Comparison of ENCODE assay signal across 1 cellular context in the genomic region with DNA sequence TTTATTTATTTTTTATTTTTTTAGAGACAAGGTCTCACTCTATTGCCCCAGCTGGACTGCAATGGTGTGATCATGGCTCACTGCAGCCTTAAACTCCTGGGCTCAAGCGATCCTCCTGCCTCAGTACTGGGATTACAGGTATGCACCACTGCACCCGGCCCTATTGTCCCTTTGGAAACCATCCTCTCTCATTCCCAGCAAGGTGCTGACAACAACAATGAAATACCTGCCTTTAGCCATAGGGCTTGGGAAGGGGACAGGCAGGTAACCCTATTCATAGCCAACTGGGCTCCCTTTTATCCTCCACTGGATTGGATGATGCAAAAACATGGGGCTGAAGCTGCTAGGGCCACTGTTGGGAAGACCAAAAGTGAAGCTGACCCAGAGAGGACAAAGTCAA.
TF ChIP-seq lines count a peak whose summit lies in the region.

No MANE protein-coding gene starts in this region.

TF ChIP-seq in GM23338, 12 proteins besides CTCF, POLR2A, EP300 and RAD21 (continued from another document):
- TF ChIP-seq, protein P1, sequence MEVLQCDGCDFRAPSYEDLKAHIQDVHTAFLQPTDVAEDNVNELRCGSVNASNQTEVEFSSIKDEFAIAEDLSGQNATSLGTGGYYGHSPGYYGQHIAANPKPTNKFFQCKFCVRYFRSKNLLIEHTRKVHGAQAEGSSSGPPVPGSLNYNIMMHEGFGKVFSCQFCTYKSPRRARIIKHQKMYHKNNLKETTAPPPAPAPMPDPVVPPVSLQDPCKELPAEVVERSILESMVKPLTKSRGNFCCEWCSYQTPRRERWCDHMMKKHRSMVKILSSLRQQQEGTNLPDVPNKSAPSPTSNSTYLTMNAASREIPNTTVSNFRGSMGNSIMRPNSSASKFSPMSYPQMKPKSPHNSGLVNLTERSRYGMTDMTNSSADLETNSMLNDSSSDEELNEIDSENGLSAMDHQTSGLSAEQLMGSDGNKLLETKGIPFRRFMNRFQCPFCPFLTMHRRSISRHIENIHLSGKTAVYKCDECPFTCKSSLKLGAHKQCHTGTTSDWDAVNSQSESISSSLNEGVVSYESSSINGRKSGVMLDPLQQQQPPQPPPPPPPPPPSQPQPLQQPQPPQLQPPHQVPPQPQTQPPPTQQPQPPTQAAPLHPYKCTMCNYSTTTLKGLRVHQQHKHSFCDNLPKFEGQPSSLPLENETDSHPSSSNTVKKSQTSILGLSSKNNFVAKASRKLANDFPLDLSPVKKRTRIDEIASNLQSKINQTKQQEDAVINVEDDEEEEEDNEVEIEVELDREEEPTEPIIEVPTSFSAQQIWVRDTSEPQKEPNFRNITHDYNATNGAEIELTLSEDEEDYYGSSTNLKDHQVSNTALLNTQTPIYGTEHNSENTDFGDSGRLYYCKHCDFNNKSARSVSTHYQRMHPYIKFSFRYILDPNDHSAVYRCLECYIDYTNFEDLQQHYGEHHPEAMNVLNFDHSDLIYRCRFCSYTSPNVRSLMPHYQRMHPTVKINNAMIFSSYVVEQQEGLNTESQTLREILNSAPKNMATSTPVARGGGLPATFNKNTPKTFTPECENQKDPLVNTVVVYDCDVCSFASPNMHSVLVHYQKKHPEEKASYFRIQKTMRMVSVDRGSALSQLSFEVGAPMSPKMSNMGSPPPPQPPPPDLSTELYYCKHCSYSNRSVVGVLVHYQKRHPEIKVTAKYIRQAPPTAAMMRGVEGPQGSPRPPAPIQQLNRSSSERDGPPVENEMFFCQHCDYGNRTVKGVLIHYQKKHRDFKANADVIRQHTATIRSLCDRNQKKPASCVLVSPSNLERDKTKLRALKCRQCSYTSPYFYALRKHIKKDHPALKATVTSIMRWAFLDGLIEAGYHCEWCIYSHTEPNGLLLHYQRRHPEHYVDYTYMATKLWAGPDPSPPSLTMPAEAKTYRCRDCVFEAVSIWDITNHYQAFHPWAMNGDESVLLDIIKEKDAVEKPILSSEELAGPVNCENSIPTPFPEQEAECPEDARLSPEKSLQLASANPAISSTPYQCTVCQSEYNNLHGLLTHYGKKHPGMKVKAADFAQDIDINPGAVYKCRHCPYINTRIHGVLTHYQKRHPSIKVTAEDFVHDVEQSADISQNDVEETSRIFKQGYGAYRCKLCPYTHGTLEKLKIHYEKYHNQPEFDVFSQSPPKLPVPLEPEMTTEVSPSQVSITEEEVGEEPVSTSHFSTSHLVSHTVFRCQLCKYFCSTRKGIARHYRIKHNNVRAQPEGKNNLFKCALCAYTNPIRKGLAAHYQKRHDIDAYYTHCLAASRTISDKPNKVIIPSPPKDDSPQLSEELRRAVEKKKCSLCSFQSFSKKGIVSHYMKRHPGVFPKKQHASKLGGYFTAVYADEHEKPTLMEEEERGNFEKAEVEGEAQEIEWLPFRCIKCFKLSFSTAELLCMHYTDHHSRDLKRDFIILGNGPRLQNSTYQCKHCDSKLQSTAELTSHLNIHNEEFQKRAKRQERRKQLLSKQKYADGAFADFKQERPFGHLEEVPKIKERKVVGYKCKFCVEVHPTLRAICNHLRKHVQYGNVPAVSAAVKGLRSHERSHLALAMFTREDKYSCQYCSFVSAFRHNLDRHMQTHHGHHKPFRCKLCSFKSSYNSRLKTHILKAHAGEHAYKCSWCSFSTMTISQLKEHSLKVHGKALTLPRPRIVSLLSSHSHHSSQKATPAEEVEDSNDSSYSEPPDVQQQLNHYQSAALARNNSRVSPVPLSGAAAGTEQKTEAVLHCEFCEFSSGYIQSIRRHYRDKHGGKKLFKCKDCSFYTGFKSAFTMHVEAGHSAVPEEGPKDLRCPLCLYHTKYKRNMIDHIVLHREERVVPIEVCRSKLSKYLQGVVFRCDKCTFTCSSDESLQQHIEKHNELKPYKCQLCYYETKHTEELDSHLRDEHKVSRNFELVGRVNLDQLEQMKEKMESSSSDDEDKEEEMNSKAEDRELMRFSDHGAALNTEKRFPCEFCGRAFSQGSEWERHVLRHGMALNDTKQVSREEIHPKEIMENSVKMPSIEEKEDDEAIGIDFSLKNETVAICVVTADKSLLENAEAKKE (CRISPR knock-in tag; IDR thresholded peaks at IDR 0.05), result no peak
- TF ChIP-seq STAT1 (IDR thresholded peaks at IDR 0.05; ENCODE audit: unreplicated experiment), result no peak
